ENCODE assay signal across 29 cellular contexts in genomic region chr7:32152576-32152975, GRCh38.
"Had no signal": no experiment of that assay in that cellular context is flagged by ENCODE, and none has a peak within 500 bp of the region (broad histone marks: within the 10 kb centered on the region; RNA-seq: fewer than 3 reads in every experiment).

No MANE protein-coding gene starts in this region.

- DNase-seq: activated CD4-positive, alpha-beta T cell treated with anti-CD3 and anti-CD28 coated beads, Interleukin-2, amount 10 ng/mL, durations not matched to agents 24 days and 14 days; activated CD4-positive, alpha-beta T cell treated with anti-CD3 and anti-CD28 coated beads, Interleukin-2, amount 50 U/mL, for 4 hours; activated CD8-positive, alpha-beta T cell treated with anti-CD3 and anti-CD28 coated beads for 36 hours; activated effector memory CD4-positive, alpha-beta T cell treated with anti-CD3 and anti-CD28 coated beads, Interleukin-2, amount 50 U/mL, for 16 hours; activated naive CD4-positive, alpha-beta T cell; activated naive CD4-positive, alpha-beta T cell treated with anti-CD3 and anti-CD28 coated beads, Interleukin-2, amount 50 U/mL, for 16 hours; activated naive CD8-positive, alpha-beta T cell treated with anti-CD3 and anti-CD28 coated beads for 36 hours; activated T-cell treated with anti-CD3 and anti-CD28 coated beads, Interleukin-2, amount 50 U/mL, for 1 hour; activated T-cell treated with anti-CD3 and anti-CD28 coated beads, Interleukin-2, amount 50 U/mL, for 72 hours; amniotic stem cell; aorta; brain microvascular endothelial cell; NCI-H1092 treated with DMSO at 0.1 percent for 48 hours; NCI-H1417; NCI-H146; NCI-H187; NCI-H2029 treated with DMSO at 0.1 percent for 48 hours; NCI-H2107; NCI-H2171; NCI-H510A; NCI-H526; NCI-H748 treated with DMSO at 0.1 percent for 48 hours; NK-92 treated with Interleukin-12 subunit alpha and Interleukin-12 subunit beta, amount 100 ng/mL, for 24 hours; PC-3; Peyer's patch; RPMI8226 had no signal

- H3K36me3 Mint-ChIP-seq: activated naive CD8-positive, alpha-beta T cell treated with anti-CD3 and anti-CD28 coated beads for 36 hours had no signal

- H3K27ac ChIP-seq: brain microvascular endothelial cell, Peyer's patch had no signal

- H3K36me3 ChIP-seq: brain microvascular endothelial cell, Peyer's patch had no signal

- H3K4me3 Mint-ChIP-seq: activated CD4-positive, alpha-beta T cell treated with anti-CD3 and anti-CD28 coated beads, Interleukin-2, amount 10 ng/mL, durations not matched to agents 24 days and 14 days; activated CD8-positive, alpha-beta T cell treated with anti-CD3 and anti-CD28 coated beads for 36 hours; activated naive CD8-positive, alpha-beta T cell treated with anti-CD3 and anti-CD28 coated beads for 36 hours; activated T-cell treated with anti-CD3 and anti-CD28 coated beads, Interleukin-2, amount 50 U/mL, for 72 hours; activated T-helper 17 cell treated with anti-CD3 and anti-CD28 coated beads, Interleukin-2, amount 50 U/mL, for 72 hours; T-helper 2 cell treated with Interferon-gamma antibody and Interleukin-4, amounts not matched to agents 5 μg/mL and 100 μg/mL, for 36 hours had no signal

- H3K27me3 Mint-ChIP-seq: activated CD4-positive, alpha-beta T cell treated with anti-CD3 and anti-CD28 coated beads, Interleukin-2, amount 10 ng/mL, durations not matched to agents 24 days and 14 days; activated CD8-positive, alpha-beta T cell treated with anti-CD3 and anti-CD28 coated beads for 36 hours; activated naive CD8-positive, alpha-beta T cell treated with anti-CD3 and anti-CD28 coated beads for 36 hours; activated T-helper 17 cell treated with anti-CD3 and anti-CD28 coated beads, Interleukin-2, amount 50 U/mL, for 72 hours had no signal

- H3K9me3 Mint-ChIP-seq: activated CD4-positive, alpha-beta T cell treated with anti-CD3 and anti-CD28 coated beads, Interleukin-2, amount 10 ng/mL, durations not matched to agents 24 days and 14 days; activated CD8-positive, alpha-beta T cell treated with anti-CD3 and anti-CD28 coated beads for 36 hours; activated naive CD8-positive, alpha-beta T cell treated with anti-CD3 and anti-CD28 coated beads for 36 hours; T-helper 2 cell treated with Interferon-gamma antibody and Interleukin-4, amounts not matched to agents 5 μg/mL and 100 μg/mL, for 36 hours had no signal

- H3K4me1 ChIP-seq: Peyer's patch had no signal

- H3K4me3 ChIP-seq: Peyer's patch had no signal

- H3K4me1 Mint-ChIP-seq: activated CD4-positive, alpha-beta T cell treated with anti-CD3 and anti-CD28 coated beads, Interleukin-2, amount 10 ng/mL, durations not matched to agents 24 days and 14 days; activated naive CD8-positive, alpha-beta T cell treated with anti-CD3 and anti-CD28 coated beads for 36 hours; activated T-helper 17 cell treated with anti-CD3 and anti-CD28 coated beads, Interleukin-2, amount 50 U/mL, for 72 hours had no signal

- H3K9me3 ChIP-seq: Peyer's patch had no signal

- H3K27ac Mint-ChIP-seq: activated CD4-positive, alpha-beta T cell treated with anti-CD3 and anti-CD28 coated beads, Interleukin-2, amount 10 ng/mL, durations not matched to agents 24 days and 14 days; activated CD8-positive, alpha-beta T cell treated with anti-CD3 and anti-CD28 coated beads for 36 hours; activated naive CD8-positive, alpha-beta T cell treated with anti-CD3 and anti-CD28 coated beads for 36 hours; activated T-cell treated with anti-CD3 and anti-CD28 coated beads, Interleukin-2, amount 50 U/mL, for 72 hours; activated T-helper 17 cell treated with anti-CD3 and anti-CD28 coated beads, Interleukin-2, amount 50 U/mL, for 72 hours; T-helper 2 cell treated with Interferon-gamma antibody and Interleukin-4, amounts not matched to agents 5 μg/mL and 100 μg/mL, for 36 hours had no signal

- H3K27me3 ChIP-seq: brain microvascular endothelial cell, Peyer's patch had no signal

- FAIRE-seq: TTC549 had no signal

- ATAC-seq: activated CD8-positive, alpha-beta T cell treated with anti-CD3 and anti-CD28 coated beads for 36 hours; activated T-cell treated with anti-CD3 and anti-CD28 coated beads, Interleukin-2, amount 50 U/mL, for 72 hours; activated T-helper 17 cell treated with anti-CD3 and anti-CD28 coated beads, Interleukin-2, amount 50 U/mL, for 72 hours; PC-3 had no signal
